25 cellular contexts compared by ENCODE assay signal in the genomic region with DNA sequence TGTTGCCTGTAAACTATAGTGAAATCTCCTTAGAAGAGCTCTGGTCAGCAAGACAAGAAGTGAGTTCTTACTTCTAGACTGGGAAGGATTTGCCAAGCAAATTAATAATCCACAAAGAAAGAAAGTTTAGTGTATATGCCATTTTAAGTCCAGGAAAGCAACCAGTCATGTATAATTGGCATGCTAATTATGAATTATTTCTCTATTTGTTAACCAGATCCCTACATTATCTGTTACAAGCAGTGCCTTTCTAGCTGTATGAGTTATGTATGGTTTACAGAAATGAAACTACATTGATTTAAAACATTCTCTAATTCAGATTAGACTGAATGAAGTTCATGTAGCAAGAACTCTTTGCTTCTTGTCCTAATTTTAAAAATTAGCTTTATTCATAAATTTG.
DNase-seq lines count a peak whose midpoint lies in the region; FAIRE-seq and TF ChIP-seq lines count a peak whose summit lies in the region.
"Had no signal": no experiment of that assay in that cellular context is flagged by ENCODE, and none has a peak within 500 bp of the region (broad histone marks: within the 10 kb centered on the region; RNA-seq: fewer than 3 reads in every experiment).

No MANE protein-coding gene starts in this region.

- peak; percentile 20 for FAIRE-seq in H54 (lab: Jason Lieb, UNC)
- FAIRE-seq: A549, D721Med, GM12878, GM12892, GM18507 had no signal

- H3K27me3 ChIP-seq in thyroid gland = no peaks in the 10 kb centered on the region
- H3K27me3 ChIP-seq: BLaER1 treated with 17β-estradiol and CSF1 and Interleukin-3, amounts not matched to agents 10 nM and 100 nM had no signal

- peak overlapping the region; percentile 42 to 76 (median 52) for H3K27ac Mint-ChIP-seq in nephron
- H3K27ac Mint-ChIP-seq: B cell; CD4-positive, alpha-beta T cell; CD8-positive, alpha-beta T cell had no signal

- DNase-seq in NCI-H526 treated with DMSO at 0.1 percent for 48 hours (lab: John Stamatoyannopoulos, UW) (peak; percentile 74), NCI-H526 (lab: John Stamatoyannopoulos, UW) (no peak), H54 (ENCODE audit: insufficient read length, low spot score) (no peak), thyroid gland (no peak), inferior parietal cortex (ENCODE audit: extremely low spot score) (no peak), DMS153 treated with DMSO at 0.1 percent for 48 hours (lab: John Stamatoyannopoulos, UW; ENCODE audit: unreplicated experiment) (no peak)
- DNase-seq: AML-193; Caco-2; Calu3; CD4-positive, alpha-beta T cell; CD8-positive, alpha-beta T cell; DMS53; DMS79; DND-41; GDM1 had no signal

- no peak for TF ChIP-seq POLR2A in H54 (IDR thresholded peaks at IDR 0.05; ENCODE audit: low read depth, low read length)
- no peak for TF ChIP-seq POLR2A in thyroid gland (IDR thresholded peaks at IDR 0.05)

- intact Hi-C loops in thyroid gland (cut with DNase I) = no loop called here

- H3K9me3 Mint-ChIP-seq in nephron = no peaks in the 10 kb centered on the region
- H3K9me3 Mint-ChIP-seq: CD4-positive, alpha-beta T cell; CD8-positive, alpha-beta T cell had no signal

- peaks cover 0 to 23% of the 10 kb centered on the region in 2 donors for H3K4me1 ChIP-seq in thyroid gland
- H3K4me1 ChIP-seq: BLaER1 treated with 17β-estradiol and CSF1 and Interleukin-3, amounts not matched to agents 10 nM and 100 nM; Caco-2 had no signal

- peak overlapping the region; percentile 31 to 60 (median 58) for H3K27ac ChIP-seq in thyroid gland
- H3K27ac ChIP-seq: 22Rv1; A549; BLaER1 treated with 17β-estradiol and CSF1 and Interleukin-3, amounts not matched to agents 10 nM and 100 nM; C4-2B had no signal

- peaks cover 3% of the 10 kb centered on the region for H3K27me3 Mint-ChIP-seq in nephron (ENCODE audit: low read depth)

- no peak overlapping the region for H3K4me3 Mint-ChIP-seq in nephron
- H3K4me3 Mint-ChIP-seq: B cell; CD4-positive, alpha-beta T cell; CD8-positive, alpha-beta T cell had no signal

- TF ChIP-seq CTCF in nephron (IDR thresholded peaks at IDR 0.05; ENCODE audit: unreplicated experiment in 3 of 3) (no peak), thyroid gland (IDR thresholded peaks at IDR 0.05) (no peak)

- no peaks in the 10 kb centered on the region for H3K36me3 ChIP-seq in thyroid gland
- H3K36me3 ChIP-seq: BLaER1 treated with 17β-estradiol and CSF1 and Interleukin-3, amounts not matched to agents 10 nM and 100 nM had no signal

- no peaks in the 10 kb centered on the region for H3K9me3 ChIP-seq in thyroid gland
- H3K9me3 ChIP-seq: A549; BLaER1 treated with 17β-estradiol and CSF1 and Interleukin-3, amounts not matched to agents 10 nM and 100 nM; Caco-2 had no signal

- H3K4me1 Mint-ChIP-seq in nephron = peaks cover 32% of the 10 kb centered on the region
- H3K4me1 Mint-ChIP-seq: B cell had no signal

- no peak overlapping the region for H3K4me3 ChIP-seq in thyroid gland (replicated peaks in 1 of 3)
- H3K4me3 ChIP-seq: A549; BLaER1 treated with 17β-estradiol and CSF1 and Interleukin-3, amounts not matched to agents 10 nM and 100 nM; GM12878 had no signal

- no peaks in the 10 kb centered on the region for H3K36me3 Mint-ChIP-seq in nephron (ENCODE audit: low read depth)
- H3K36me3 Mint-ChIP-seq: CD8-positive, alpha-beta T cell had no signal
